12 cellular contexts compared by ENCODE assay signal in the genomic region with DNA sequence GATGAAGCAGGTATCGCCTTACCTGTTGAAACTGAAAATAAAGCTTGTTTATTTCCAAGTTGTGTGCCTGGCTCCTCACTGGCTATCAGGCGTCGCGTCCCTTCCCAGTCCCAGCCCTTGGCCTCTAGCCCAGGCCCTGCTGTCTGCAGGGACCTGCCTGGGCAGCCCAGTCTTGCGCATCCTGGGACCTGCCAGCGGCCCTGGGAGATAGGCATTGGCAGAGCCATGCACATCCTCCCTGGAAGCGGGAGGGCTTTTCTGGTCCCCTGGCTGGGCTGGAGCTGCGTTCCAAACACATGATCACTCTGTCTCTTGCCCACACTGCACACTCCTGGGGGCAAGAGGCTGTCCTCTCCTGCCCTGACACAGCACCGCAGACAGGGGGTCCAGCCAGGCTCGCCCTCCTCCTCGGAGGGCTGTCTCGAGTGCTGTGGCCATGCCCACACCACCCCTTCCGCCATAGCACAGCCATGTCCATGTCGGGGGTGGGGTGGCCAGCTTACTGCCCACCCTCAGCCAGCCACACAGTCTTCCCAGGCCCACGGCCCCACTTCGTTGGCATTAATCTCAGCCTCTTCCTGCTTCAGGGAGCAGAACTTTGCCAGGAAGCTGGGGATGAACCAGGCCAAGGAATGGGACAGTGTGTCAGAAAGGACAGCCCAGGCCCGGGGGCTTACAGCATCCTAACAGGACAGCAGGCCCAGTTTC. TPM values are rescaled to one million over a fixed set of nuclear protein-coding genes. Genes with fewer than 3 reads are reported as not detected.
A peak's percentile ranks its signal among the peaks of the same experiment; 100 is the strongest.
DNase-seq lines count a peak whose midpoint lies in the region; ATAC-seq, FAIRE-seq and TF ChIP-seq lines count a peak whose summit lies in the region.
"Not testable (repeated sequence)": the region's sequence is repeated elsewhere in the genome, so short reads cannot be mapped to it uniquely, and the experiment has no call there.
"Had no signal": no experiment of that assay in that cellular context is flagged by ENCODE, and none has a peak within 500 bp of the region (broad histone marks: within the 10 kb centered on the region; RNA-seq: fewer than 3 reads in every experiment).

No MANE protein-coding gene starts in this region.

- not testable (repeated sequence) for H3K27me3 ChIP-seq in BE2C, adrenal gland

- H3K27ac ChIP-seq in adrenal gland: not testable (repeated sequence)

- TF ChIP-seq CTCF in BE2C (IDR thresholded peaks at IDR 0.05; ENCODE audit: low read depth, low read length); adrenal gland (IDR thresholded peaks at IDR 0.05); epithelial cell of esophagus (IDR thresholded peaks at IDR 0.05; ENCODE audit: insufficient read depth, low read depth, low read length, missing control alignments): not testable (repeated sequence)

- peak; percentile 96 for FAIRE-seq in urothelium cell line (lab: Jason Lieb, UNC)

- not testable (repeated sequence) for TF ChIP-seq POLR2A in adrenal gland (IDR thresholded peaks at IDR 0.05)

- DNase-seq in BE2C (peak; percentile 68), NCI-H1105 treated with DMSO at 0.1 percent for 48 hours (lab: John Stamatoyannopoulos, UW) (peak; percentile 59), NCI-H345 (lab: John Stamatoyannopoulos, UW) (peak; percentile 26), adrenal gland (peak in 5 of 7 donors; percentile 43 to 76 (median 59)), epithelial cell of esophagus (ENCODE audit: low read depth) (peak; percentile 21), mesenteric fat pad (ENCODE audit: low spot score) (peak; percentile 77)
- DNase-seq in left ventricle myocardium superior; urothelium cell line (ENCODE audit: low spot score): not testable (repeated sequence)

- not testable (repeated sequence) for H3K9me3 ChIP-seq in BE2C; adrenal gland (replicated peaks in 1 of 3)

- H3K4me3 ChIP-seq in BE2C (ENCODE audit: low read depth, low read length); adrenal gland; epithelial cell of esophagus (ENCODE audit: low read length): not testable (repeated sequence)

- not testable (repeated sequence) for H3K4me1 ChIP-seq in BE2C; adrenal gland (replicated peaks in 1 of 2)

- peak; percentile 33 for ATAC-seq in left ventricle myocardium superior

- intact Hi-C loops in adrenal gland (cut with DNase I); left ventricle myocardium superior (cut with micrococcal nuclease): not testable (repeated sequence)

- 67 to 92% (median 84%) methylated on average over 10 to 16 of the region's 17 CpGs for WGBS in adrenal gland, 4 donors

- H3K36me3 ChIP-seq in BE2C; adrenal gland (replicated peaks in 1 of 2): not testable (repeated sequence)

RNA-seq across cellular contexts. Expression of a gene that starts 6.1 kb away (rescaled TPM):
- 10.4 TPM for polyA plus RNA-seq in BE2C (2012; ENCODE audit: insufficient read depth, insufficient read length, low read depth)
- total RNA-seq in adrenal gland: 10 to 100 TPM in 7 of 8 donors, 1 to 10 TPM in 1; 8.4 to 77.1 (median 35.2) TPM
- 10 to 100 TPM; 13.9 to 74.4 (median 58.3) TPM for polyA plus RNA-seq in adrenal gland
- total RNA-seq in left ventricle myocardium superior: 1.0 TPM
- 0.96 TPM for total RNA-seq in mesenteric fat pad
- polyA plus RNA-seq: CD14-positive monocyte had no signal

RNA-seq across cellular contexts. Expression of a gene that starts 41.6 kb away (rescaled TPM):
- polyA plus RNA-seq in BE2C (2012; ENCODE audit: insufficient read depth, insufficient read length, low read depth): 308 TPM
- 100 to 1,000 TPM in 6 of 8 donors, 10 to 100 TPM in 2; 68.8 to 226 (median 127) TPM for total RNA-seq in adrenal gland
- polyA plus RNA-seq in adrenal gland: 100 to 1,000 TPM in 2 of 3 donors, 10 to 100 TPM in 1; 12.4 to 184 (median 182) TPM
- total RNA-seq in left ventricle myocardium superior: 370 TPM
- 37.3 TPM for total RNA-seq in mesenteric fat pad

RNA-seq across cellular contexts. Expression of a gene that starts 57.8 kb away (rescaled TPM):
- polyA plus RNA-seq in BE2C (2012; ENCODE audit: insufficient read depth, insufficient read length, low read depth): 0.88 TPM
- total RNA-seq in adrenal gland (not detected), left ventricle myocardium superior (100 TPM), mesenteric fat pad (not detected)
- polyA plus RNA-seq in adrenal gland: under 1 TPM in 1 of 3 donors, not detected in 2; 0.10 TPM
- total RNA-seq: Daoy, H4, SK-MEL-5 had no signal
- polyA plus RNA-seq: CD14-positive monocyte had no signal

Comparison
In these comparisons a context has a peak if more than half of its experiments do, and no peak if none do; other contexts are left out.
1. RNA of a gene that starts 57.8 kb away (total RNA-seq): 100 TPM in left ventricle myocardium superior (single experiment); not detected in adrenal gland and not detected in mesenteric fat pad (single experiment); every median in the first group is over 100 times any median in the second.